ENCODE assay signal across 2 cellular contexts in genomic region chr10:74874649-74875048, GRCh38.
TF ChIP-seq lines count a peak whose summit lies in the region.

No MANE protein-coding gene starts in this region.

TF ChIP-seq in GM23338, 12 proteins besides CTCF, POLR2A, EP300 and RAD21 (continued from another document):
- TF ChIP-seq ZNF462 (CRISPR knock-in tag; IDR thresholded peaks at IDR 0.05), result no peak
- no peak for TF ChIP-seq EZH2 (IDR thresholded peaks at IDR 0.05; ENCODE audit: low read depth, unreplicated experiment)
- no peak for TF ChIP-seq NANOG (IDR thresholded peaks at IDR 0.05; ENCODE audit: borderline replicate concordance)
- no peak for TF ChIP-seq POLR2AphosphoS5 (IDR thresholded peaks at IDR 0.05; ENCODE audit: low read depth)
- TF ChIP-seq, protein P1, sequence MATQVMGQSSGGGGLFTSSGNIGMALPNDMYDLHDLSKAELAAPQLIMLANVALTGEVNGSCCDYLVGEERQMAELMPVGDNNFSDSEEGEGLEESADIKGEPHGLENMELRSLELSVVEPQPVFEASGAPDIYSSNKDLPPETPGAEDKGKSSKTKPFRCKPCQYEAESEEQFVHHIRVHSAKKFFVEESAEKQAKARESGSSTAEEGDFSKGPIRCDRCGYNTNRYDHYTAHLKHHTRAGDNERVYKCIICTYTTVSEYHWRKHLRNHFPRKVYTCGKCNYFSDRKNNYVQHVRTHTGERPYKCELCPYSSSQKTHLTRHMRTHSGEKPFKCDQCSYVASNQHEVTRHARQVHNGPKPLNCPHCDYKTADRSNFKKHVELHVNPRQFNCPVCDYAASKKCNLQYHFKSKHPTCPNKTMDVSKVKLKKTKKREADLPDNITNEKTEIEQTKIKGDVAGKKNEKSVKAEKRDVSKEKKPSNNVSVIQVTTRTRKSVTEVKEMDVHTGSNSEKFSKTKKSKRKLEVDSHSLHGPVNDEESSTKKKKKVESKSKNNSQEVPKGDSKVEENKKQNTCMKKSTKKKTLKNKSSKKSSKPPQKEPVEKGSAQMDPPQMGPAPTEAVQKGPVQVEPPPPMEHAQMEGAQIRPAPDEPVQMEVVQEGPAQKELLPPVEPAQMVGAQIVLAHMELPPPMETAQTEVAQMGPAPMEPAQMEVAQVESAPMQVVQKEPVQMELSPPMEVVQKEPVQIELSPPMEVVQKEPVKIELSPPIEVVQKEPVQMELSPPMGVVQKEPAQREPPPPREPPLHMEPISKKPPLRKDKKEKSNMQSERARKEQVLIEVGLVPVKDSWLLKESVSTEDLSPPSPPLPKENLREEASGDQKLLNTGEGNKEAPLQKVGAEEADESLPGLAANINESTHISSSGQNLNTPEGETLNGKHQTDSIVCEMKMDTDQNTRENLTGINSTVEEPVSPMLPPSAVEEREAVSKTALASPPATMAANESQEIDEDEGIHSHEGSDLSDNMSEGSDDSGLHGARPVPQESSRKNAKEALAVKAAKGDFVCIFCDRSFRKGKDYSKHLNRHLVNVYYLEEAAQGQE (IDR thresholded peaks at IDR 0.05; ENCODE audit: unreplicated experiment), result no peak
- TF ChIP-seq ETS1 (IDR thresholded peaks at IDR 0.05), result no peak
- no peak for TF ChIP-seq ZNF331 (CRISPR knock-in tag; IDR thresholded peaks at IDR 0.05; ENCODE audit: low read depth)
- TF ChIP-seq EZH2phosphoT487 (IDR thresholded peaks at IDR 0.05; ENCODE audit: unreplicated experiment), result no peak
- TF ChIP-seq JUNB (IDR thresholded peaks at IDR 0.05; ENCODE audit: unreplicated experiment), result no peak
- TF ChIP-seq STAT1 (IDR thresholded peaks at IDR 0.05; ENCODE audit: unreplicated experiment), result no peak

TF ChIP-seq in WTC11, 78 proteins besides CTCF, POLR2A, EP300 and RAD21 (continued from another document):
- TF ChIP-seq, protein P2, sequence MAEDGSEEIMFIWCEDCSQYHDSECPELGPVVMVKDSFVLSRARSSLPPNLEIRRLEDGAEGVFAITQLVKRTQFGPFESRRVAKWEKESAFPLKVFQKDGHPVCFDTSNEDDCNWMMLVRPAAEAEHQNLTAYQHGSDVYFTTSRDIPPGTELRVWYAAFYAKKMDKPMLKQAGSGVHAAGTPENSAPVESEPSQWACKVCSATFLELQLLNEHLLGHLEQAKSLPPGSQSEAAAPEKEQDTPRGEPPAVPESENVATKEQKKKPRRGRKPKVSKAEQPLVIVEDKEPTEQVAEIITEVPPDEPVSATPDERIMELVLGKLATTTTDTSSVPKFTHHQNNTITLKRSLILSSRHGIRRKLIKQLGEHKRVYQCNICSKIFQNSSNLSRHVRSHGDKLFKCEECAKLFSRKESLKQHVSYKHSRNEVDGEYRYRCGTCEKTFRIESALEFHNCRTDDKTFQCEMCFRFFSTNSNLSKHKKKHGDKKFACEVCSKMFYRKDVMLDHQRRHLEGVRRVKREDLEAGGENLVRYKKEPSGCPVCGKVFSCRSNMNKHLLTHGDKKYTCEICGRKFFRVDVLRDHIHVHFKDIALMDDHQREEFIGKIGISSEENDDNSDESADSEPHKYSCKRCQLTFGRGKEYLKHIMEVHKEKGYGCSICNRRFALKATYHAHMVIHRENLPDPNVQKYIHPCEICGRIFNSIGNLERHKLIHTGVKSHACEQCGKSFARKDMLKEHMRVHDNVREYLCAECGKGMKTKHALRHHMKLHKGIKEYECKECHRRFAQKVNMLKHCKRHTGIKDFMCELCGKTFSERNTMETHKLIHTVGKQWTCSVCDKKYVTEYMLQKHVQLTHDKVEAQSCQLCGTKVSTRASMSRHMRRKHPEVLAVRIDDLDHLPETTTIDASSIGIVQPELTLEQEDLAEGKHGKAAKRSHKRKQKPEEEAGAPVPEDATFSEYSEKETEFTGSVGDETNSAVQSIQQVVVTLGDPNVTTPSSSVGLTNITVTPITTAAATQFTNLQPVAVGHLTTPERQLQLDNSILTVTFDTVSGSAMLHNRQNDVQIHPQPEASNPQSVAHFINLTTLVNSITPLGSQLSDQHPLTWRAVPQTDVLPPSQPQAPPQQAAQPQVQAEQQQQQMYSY (CRISPR knock-in tag; IDR thresholded peaks at IDR 0.05), result no peak
- no peak for TF ChIP-seq PRRX2 (CRISPR knock-in tag; IDR thresholded peaks at IDR 0.05)
TF ChIP-seq in WTC11: peak in this region for 0.
